Comparison of ENCODE assay signal across 27 cellular contexts in the genomic region with DNA sequence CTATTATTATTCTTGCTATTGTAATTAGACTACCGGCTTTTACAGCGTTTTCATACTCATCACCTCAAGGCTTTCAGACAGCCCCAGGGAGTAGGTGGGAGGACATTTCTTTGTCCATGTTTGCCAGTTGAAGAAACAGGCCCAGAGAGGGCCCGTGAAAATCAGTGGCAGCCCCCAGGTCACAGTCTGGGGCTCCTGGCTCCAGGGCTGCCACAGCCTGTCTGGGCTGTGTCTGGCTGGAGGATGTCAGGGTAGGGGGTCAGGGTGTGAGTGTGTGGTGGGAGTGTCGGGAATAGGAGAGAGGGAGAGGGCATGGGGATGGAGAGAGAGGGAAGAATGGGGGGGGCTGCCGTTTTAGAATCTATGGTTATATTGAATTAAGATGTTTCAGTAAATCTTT.
"Had no signal": no experiment of that assay in that cellular context is flagged by ENCODE, and none has a peak within 500 bp of the region (broad histone marks: within the 10 kb centered on the region; RNA-seq: fewer than 3 reads in every experiment).

No MANE protein-coding gene starts in this region.

- FAIRE-seq: small intestine had no signal

- H3K4me2 ChIP-seq: neural progenitor cell had no signal

- H3K27me3 ChIP-seq: neural progenitor cell, ovary, right lobe of liver, sigmoid colon, stomach, thyroid gland, tibial nerve, upper lobe of right lung, vagina had no signal

- H3K4me1 Mint-ChIP-seq: stimulated activated effector memory CD8-positive, alpha-beta T cell treated with anti-CD3 and anti-CD28 coated beads, Interleukin-12 subunit alpha, Interleukin-12 subunit beta, amount 100 ng/mL, for 72 hours had no signal

- H3K27ac Mint-ChIP-seq: natural killer cell treated with Interleukin-12 subunit alpha and Interleukin-12 subunit beta and Interleukin-15 and Interleukin-18, amount 100 ng/mL, for 72 hours; progenitor cell of endocrine pancreas; stimulated activated effector memory CD8-positive, alpha-beta T cell treated with anti-CD3 and anti-CD28 coated beads, Interleukin-12 subunit alpha, Interleukin-12 subunit beta, amount 100 ng/mL, for 72 hours; stimulated activated naive B cell treated with anti-CD40 and anti-IgM and Interleukin-4, amounts not matched to agents 10 μg/mL and 1 μg/mL and 100 μg/mL, for 72 hours; stimulated activated naive CD8-positive, alpha-beta T cell treated with anti-CD3 and anti-CD28 coated beads, Interleukin-15, Interleukin-2, amounts not matched to agents 100 ng/mL and 50 ng/mL, for 24 hours; type B pancreatic cell had no signal

- H3K36me3 Mint-ChIP-seq: naive thymus-derived CD8-positive, alpha-beta T cell; natural killer cell treated with Interleukin-12 subunit alpha and Interleukin-12 subunit beta and Interleukin-15 and Interleukin-18, amount 100 ng/mL, for 72 hours; neural progenitor cell; stimulated activated effector memory CD8-positive, alpha-beta T cell treated with anti-CD3 and anti-CD28 coated beads, Interleukin-12 subunit alpha, Interleukin-12 subunit beta, amount 100 ng/mL, for 72 hours; type B pancreatic cell had no signal

- H3K27me3 Mint-ChIP-seq: naive thymus-derived CD8-positive, alpha-beta T cell had no signal

- H3K4me1 ChIP-seq: parathyroid adenoma, psoas muscle, right lobe of liver, sigmoid colon had no signal

- H2AFZ ChIP-seq: neural progenitor cell, parathyroid adenoma had no signal

- ATAC-seq: naive thymus-derived CD8-positive, alpha-beta T cell; natural killer cell treated with Interleukin-12 subunit alpha and Interleukin-12 subunit beta and Interleukin-15 and Interleukin-18, amount 100 ng/mL, for 72 hours; psoas muscle; right cardiac atrium; right lobe of liver; stimulated activated effector memory CD8-positive, alpha-beta T cell treated with anti-CD3 and anti-CD28 coated beads, Interleukin-12 subunit alpha, Interleukin-12 subunit beta, amount 100 ng/mL, for 72 hours; stimulated activated naive B cell treated with anti-CD40 and anti-IgM and Interleukin-4, amounts not matched to agents 10 μg/mL and 1 μg/mL and 100 μg/mL, for 72 hours; upper lobe of right lung had no signal

- H3K4me3 Mint-ChIP-seq: naive thymus-derived CD8-positive, alpha-beta T cell; natural killer cell treated with Interleukin-12 subunit alpha and Interleukin-12 subunit beta and Interleukin-15 and Interleukin-18, amount 100 ng/mL, for 72 hours; neural progenitor cell; stimulated activated effector memory CD8-positive, alpha-beta T cell treated with anti-CD3 and anti-CD28 coated beads, Interleukin-12 subunit alpha, Interleukin-12 subunit beta, amount 100 ng/mL, for 72 hours; stimulated activated naive B cell treated with anti-CD40 and anti-IgM and Interleukin-4, amounts not matched to agents 10 μg/mL and 1 μg/mL and 100 μg/mL, for 72 hours; stimulated activated naive CD8-positive, alpha-beta T cell treated with anti-CD3 and anti-CD28 coated beads, Interleukin-15, Interleukin-2, amounts not matched to agents 100 ng/mL and 50 ng/mL, for 24 hours; type B pancreatic cell had no signal

- H3K27ac ChIP-seq: neural progenitor cell, ovary, parathyroid adenoma, psoas muscle, right lobe of liver, sigmoid colon, stomach, thoracic aorta, tibial nerve, upper lobe of right lung, vagina had no signal

- H3K9ac ChIP-seq: neural progenitor cell, parathyroid adenoma had no signal

- H3K36me3 ChIP-seq: neural progenitor cell, ovary, right lobe of liver, sigmoid colon, stomach, thoracic aorta, thyroid gland, tibial nerve, upper lobe of right lung, vagina had no signal

- H3K79me2 ChIP-seq: parathyroid adenoma had no signal

- DNase-seq: naive thymus-derived CD8-positive, alpha-beta T cell; occipital lobe; ovary; psoas muscle; right cardiac atrium; sigmoid colon; small intestine; stimulated activated CD4-positive, alpha-beta T cell treated with anti-CD3 and anti-CD28 coated beads, Interleukin-15, amount 100 ng/mL, for 24 hours; stimulated activated CD4-positive, alpha-beta T cell treated with anti-CD3 and anti-CD28 coated beads, Interleukin-2, amount 100 ng/mL, for 24 hours; stimulated activated CD4-positive, alpha-beta T cell treated with anti-CD3 and anti-CD28 coated beads, Interleukin-2, amount 100 ng/mL, for 48 hours; stimulated activated CD4-positive, alpha-beta T cell treated with anti-CD3 and anti-CD28 coated beads, Interleukin-4, amount 100 ng/mL, for 24 hours; stimulated activated naive B cell treated with anti-CD40 and anti-IgM and Interleukin-4, amounts not matched to agents 10 μg/mL and 1 μg/mL and 100 μg/mL, for 72 hours; stimulated activated naive CD4-positive, alpha-beta T cell treated with Interleukin-2 at 50 U/mL for 16 hours; stomach; upper lobe of right lung had no signal

- H3K9me3 Mint-ChIP-seq: naive thymus-derived CD8-positive, alpha-beta T cell; natural killer cell treated with Interleukin-12 subunit alpha and Interleukin-12 subunit beta and Interleukin-15 and Interleukin-18, amount 100 ng/mL, for 72 hours; neural progenitor cell; stimulated activated effector memory CD8-positive, alpha-beta T cell treated with anti-CD3 and anti-CD28 coated beads, Interleukin-12 subunit alpha, Interleukin-12 subunit beta, amount 100 ng/mL, for 72 hours; stimulated activated naive B cell treated with anti-CD40 and anti-IgM and Interleukin-4, amounts not matched to agents 10 μg/mL and 1 μg/mL and 100 μg/mL, for 72 hours; stimulated activated naive CD8-positive, alpha-beta T cell treated with anti-CD3 and anti-CD28 coated beads, Interleukin-15, Interleukin-2, amounts not matched to agents 100 ng/mL and 50 ng/mL, for 24 hours; type B pancreatic cell had no signal

- H3K9me3 ChIP-seq: ovary, psoas muscle, right lobe of liver, sigmoid colon, stomach, thoracic aorta, thyroid gland, tibial nerve, upper lobe of right lung, vagina had no signal

- H3K4me3 ChIP-seq: neural progenitor cell, ovary, psoas muscle, right lobe of liver, sigmoid colon, stomach, thoracic aorta, thyroid gland, tibial nerve, upper lobe of right lung, vagina had no signal
